Comparison of ENCODE assay signal across 4 cellular contexts in genomic region chr4:153419029-153419428, GRCh38.
TF ChIP-seq lines count a peak whose summit lies in the region.

No MANE protein-coding gene starts in this region.

TF ChIP-seq in SK-N-SH, 30 proteins besides CTCF, POLR2A, EP300 and RAD21 (continues in another document):
- TF ChIP-seq SMC3 (IDR thresholded peaks at IDR 0.05; ENCODE audit: low read depth, low read length) (no peak), FOSL2 (IDR thresholded peaks at IDR 0.05; ENCODE audit: borderline replicate concordance, low read depth) (no peak), USF2 (IDR thresholded peaks at IDR 0.05; ENCODE audit: borderline replicate concordance, low read depth, low read length) (no peak), REST (IDR thresholded peaks at IDR 0.05; ENCODE audit: low read depth, low read length) (no peak), RFX5 (IDR thresholded peaks at IDR 0.05; ENCODE audit: low read length) (no peak), MEF2A (IDR thresholded peaks at IDR 0.05; ENCODE audit: borderline replicate concordance, low read depth) (no peak), TCF12 (IDR thresholded peaks at IDR 0.05) (no peak), GABPA (IDR thresholded peaks at IDR 0.05; ENCODE audit: low read depth) (no peak), JUND (IDR thresholded peaks at IDR 0.05) (no peak), RXRA (IDR thresholded peaks at IDR 0.05; ENCODE audit: borderline replicate concordance, low read depth) (no peak), TEAD4 (IDR thresholded peaks at IDR 0.05; ENCODE audit: borderline replicate concordance, insufficient read depth) (no peak), FOXJ3 (CRISPR knock-in tag; IDR thresholded peaks at IDR 0.05) (no peak)

TF ChIP-seq in SK-N-SH treated with all-trans-retinoic acid at 6 μM for 48 hours, 23 proteins besides CTCF, POLR2A, EP300 and RAD21:
- TF ChIP-seq GLIS3 (CRISPR knock-in tag; IDR thresholded peaks at IDR 0.05) = no peak
- TF ChIP-seq ZNF8 (CRISPR knock-in tag; IDR thresholded peaks at IDR 0.05) = no peak
- TF ChIP-seq CSDC2 (CRISPR knock-in tag; IDR thresholded peaks at IDR 0.05) = no peak
- no peak for TF ChIP-seq ARNTL (CRISPR knock-in tag; IDR thresholded peaks at IDR 0.05; ENCODE audit: borderline replicate concordance, low read depth)
- TF ChIP-seq POU6F1 (CRISPR knock-in tag; IDR thresholded peaks at IDR 0.05; ENCODE audit: borderline replicate concordance, low read depth) = no peak
- no peak for TF ChIP-seq PATZ1 (CRISPR knock-in tag; IDR thresholded peaks at IDR 0.05; ENCODE audit: borderline replicate concordance)
- TF ChIP-seq PPARA (CRISPR knock-in tag; IDR thresholded peaks at IDR 0.05; ENCODE audit: borderline replicate concordance) = no peak
- TF ChIP-seq CSRNP3 (CRISPR knock-in tag; IDR thresholded peaks at IDR 0.05) = no peak
- TF ChIP-seq BACH2 (CRISPR knock-in tag; IDR thresholded peaks at IDR 0.05; ENCODE audit: borderline replicate concordance) = no peak
- no peak for TF ChIP-seq ZFP30 (CRISPR knock-in tag; IDR thresholded peaks at IDR 0.05)
- TF ChIP-seq SNAI2 (CRISPR knock-in tag; IDR thresholded peaks at IDR 0.05) = no peak
- TF ChIP-seq TCF4 (CRISPR knock-in tag; IDR thresholded peaks at IDR 0.05; ENCODE audit: borderline replicate concordance) = no peak
- TF ChIP-seq ZNF565 (CRISPR knock-in tag; conservative IDR thresholded peaks at IDR 0.05; ENCODE audit: low read depth) = no peak
- no peak for TF ChIP-seq RARB (CRISPR knock-in tag; IDR thresholded peaks at IDR 0.05)
- TF ChIP-seq ZFP3 (CRISPR knock-in tag; IDR thresholded peaks at IDR 0.05) = no peak

TF ChIP-seq in IMR-90, 13 proteins besides CTCF, POLR2A, EP300 and RAD21:
- TF ChIP-seq SMC3 (IDR thresholded peaks at IDR 0.05; ENCODE audit: low read depth, low read length) (no peak), MAFK (IDR thresholded peaks at IDR 0.05; ENCODE audit: low read depth, low read length) (no peak), NFE2L2 (IDR thresholded peaks at IDR 0.05; ENCODE audit: low read depth, low read length) (no peak), MXI1 (IDR thresholded peaks at IDR 0.05; ENCODE audit: borderline replicate concordance, low read depth, low read length) (no peak), ELK1 (IDR thresholded peaks at IDR 0.05; ENCODE audit: borderline replicate concordance, low read depth, low read length) (no peak), CHD1 (IDR thresholded peaks at IDR 0.05; ENCODE audit: low read depth, low read length) (no peak), MAZ (IDR thresholded peaks at IDR 0.05; ENCODE audit: borderline replicate concordance, low read depth, low read length) (no peak)

TF ChIP-seq in H1, 55 proteins besides CTCF, POLR2A, EP300 and RAD21:
- TF ChIP-seq TEAD4 (IDR thresholded peaks at IDR 0.05; ENCODE audit: low read depth, low read length) (no peak), PHF8 (conservative IDR thresholded peaks at IDR 0.05; ENCODE audit: low read depth, low read length) (no peak), POU5F1 (IDR thresholded peaks at IDR 0.05; ENCODE audit: low read depth, low read length) (no peak)
